In genomic region chr4:168765726-168766125, GRCh38 we compare ENCODE assay signal across 11 cellular contexts.
DNase-seq lines count a peak whose midpoint lies in the region; FAIRE-seq and TF ChIP-seq lines count a peak whose summit lies in the region.
"Had no signal": no experiment of that assay in that cellular context is flagged by ENCODE, and none has a peak within 500 bp of the region (broad histone marks: within the 10 kb centered on the region; RNA-seq: fewer than 3 reads in every experiment).

No MANE protein-coding gene starts in this region.

- TF ChIP-seq POLR2A in esophagus squamous epithelium (IDR thresholded peaks at IDR 0.05), result no peak

- peaks cover 45% of the 10 kb centered on the region for H3K4me1 ChIP-seq in ACC112 (ENCODE audit: control insufficient read depth, insufficient read depth, low read length, unreplicated experiment)
- H3K4me1 ChIP-seq in esophagus squamous epithelium, result peaks cover 12 to 51% (median 26%) of the 10 kb centered on the region in 3 donors

- H2AFZ ChIP-seq in ACC112 (ENCODE audit: low read length, unreplicated experiment), result peak overlapping the region; percentile 17

- H3K27ac ChIP-seq in ACC112 (ENCODE audit: low read depth, low read length) (peak overlapping the region; percentile 88), esophagus squamous epithelium (peak overlapping the region; percentile 50 to 81 (median 73))
- H3K27ac ChIP-seq: testis had no signal

- DNase-seq in RCC 7860 (ENCODE audit: low spot score) (peak; percentile 43), esophagus squamous epithelium (lab: John Stamatoyannopoulos, UW) (no peak), myocyte (ENCODE audit: low read depth) (peak; percentile 28), OCI-M2 (lab: John Stamatoyannopoulos, UW; ENCODE audit: unreplicated experiment) (no peak), MV-4-11 (lab: John Stamatoyannopoulos, UW) (no peak), NCI-H1694 (lab: John Stamatoyannopoulos, UW) (no peak)
- DNase-seq in stimulated activated CD4-positive, alpha-beta T cell treated with anti-CD3 and anti-CD28 coated beads, Interleukin-15, amount 100 ng/mL, for 24 hours, result no peak
- DNase-seq: activated naive CD8-positive, alpha-beta T cell treated with anti-CD3 and anti-CD28 coated beads, Interleukin-2, amount 50 U/mL, for 24 hours; stimulated activated CD4-positive, alpha-beta T cell treated with anti-CD3 and anti-CD28 coated beads, Interleukin-4, amount 100 ng/mL, for 1 hour; testis had no signal

- H3K79me2 ChIP-seq in ACC112 (ENCODE audit: control insufficient read depth, insufficient read depth, low read length, unreplicated experiment), result no peaks in the 10 kb centered on the region

- no peaks in the 10 kb centered on the region for H3K27me3 ChIP-seq in ACC112 (ENCODE audit: insufficient read depth, low read length)
- H3K27me3 ChIP-seq in esophagus squamous epithelium, result no peaks in the 10 kb centered on the region
- H3K27me3 ChIP-seq: testis had no signal

- no peaks in the 10 kb centered on the region for H3K36me3 ChIP-seq in ACC112 (ENCODE audit: insufficient read depth, low read length)
- no peaks in the 10 kb centered on the region for H3K36me3 ChIP-seq in esophagus squamous epithelium

- no peak for FAIRE-seq in RCC 7860 (lab: Jason Lieb, UNC)

- H3K4me3 ChIP-seq in ACC112 (ENCODE audit: low read depth, low read length), result peak overlapping the region; percentile 35; the same call in 1 of the 2 replicates
- no peak overlapping the region for H3K4me3 ChIP-seq in esophagus squamous epithelium
- H3K4me3 ChIP-seq: testis had no signal

- TF ChIP-seq CTCF in esophagus squamous epithelium (IDR thresholded peaks at IDR 0.05), result no peak

- intact Hi-C loops in esophagus squamous epithelium (cut with DNase I), result no loop called here

- no peaks in the 10 kb centered on the region for H3K9me3 ChIP-seq in esophagus squamous epithelium
- H3K9me3 ChIP-seq: testis had no signal

Comparison
In these comparisons a context has a peak if more than half of its experiments do, and no peak if none do; other contexts are left out.
1. DNase-seq: peak in RCC 7860 (single experiment) and myocyte (single experiment); none in esophagus squamous epithelium (single experiment), OCI-M2 (single experiment), MV-4-11 (single experiment), stimulated activated CD4-positive, alpha-beta T cell treated with anti-CD3 and anti-CD28 coated beads, Interleukin-15, amount 100 ng/mL, for 24 hours (single experiment) and NCI-H1694 (single experiment).